In genomic region chr16:64638804-64639203, GRCh38 we compare ENCODE assay signal across 17 cellular contexts.
DNase-seq lines count a peak whose midpoint lies in the region; ATAC-seq and TF ChIP-seq lines count a peak whose summit lies in the region.
"Had no signal": no experiment of that assay in that cellular context is flagged by ENCODE, and none has a peak within 500 bp of the region (broad histone marks: within the 10 kb centered on the region; RNA-seq: fewer than 3 reads in every experiment).

No MANE protein-coding gene starts in this region.

- no peaks in the 10 kb centered on the region for H3K36me3 Mint-ChIP-seq in glutamatergic neuron (ENCODE audit: unreplicated experiment)
- H3K36me3 Mint-ChIP-seq: CD8-positive, alpha-beta T cell; IgD-negative memory B cell had no signal

- no peaks in the 10 kb centered on the region for H3K36me3 ChIP-seq in upper lobe of right lung
- H3K36me3 ChIP-seq: BLaER1 treated with 17β-estradiol and CSF1 and Interleukin-3, amounts not matched to agents 10 nM and 100 nM had no signal

- H3K4me3 ChIP-seq in upper lobe of right lung = no peak overlapping the region
- H3K4me3 ChIP-seq: BLaER1 treated with 17β-estradiol and CSF1 and Interleukin-3, amounts not matched to agents 10 nM and 100 nM had no signal

- H3K27me3 ChIP-seq in upper lobe of right lung = no peaks in the 10 kb centered on the region
- H3K27me3 ChIP-seq: BLaER1 treated with 17β-estradiol and CSF1 and Interleukin-3, amounts not matched to agents 10 nM and 100 nM had no signal

- no peaks in the 10 kb centered on the region for H3K4me1 ChIP-seq in upper lobe of right lung
- H3K4me1 ChIP-seq: BLaER1 treated with 17β-estradiol and CSF1 and Interleukin-3, amounts not matched to agents 10 nM and 100 nM had no signal

- DNase-seq in NCI-H1694 (lab: John Stamatoyannopoulos, UW) (peak; percentile 69), NCI-H446 treated with DMSO at 0.1 percent for 48 hours (lab: John Stamatoyannopoulos, UW) (peak; percentile 59), glutamatergic neuron (no peak), upper lobe of right lung (no peak), NCI-H1092 (lab: John Stamatoyannopoulos, UW) (no peak)
- DNase-seq: CD8-positive, alpha-beta T cell; COR-L47; DMS153; DMS79 treated with DMSO at 0.1 percent for 48 hours; GF-D8; H9 had no signal

- H3K4me1 Mint-ChIP-seq in glutamatergic neuron (ENCODE audit: low read depth, unreplicated experiment) = peaks cover 26% of the 10 kb centered on the region
- H3K4me1 Mint-ChIP-seq: B cell, IgD-negative memory B cell had no signal

- TF ChIP-seq CTCF in glutamatergic neuron (IDR thresholded peaks at IDR 0.05; ENCODE audit: partially characterized antibody, unreplicated experiment) (no peak), upper lobe of right lung (IDR thresholded peaks at IDR 0.05) (no peak)

- intact Hi-C loops in upper lobe of right lung (cut with DNase I) = no loop called here

- no peak for ATAC-seq in HG02885 (IDR thresholded peaks at IDR 0.05; ENCODE audit: poor library complexity, unreplicated experiment)
- ATAC-seq in GM19397 (IDR thresholded peaks at IDR 0.05; ENCODE audit: unreplicated experiment) = no peak
- no peak for ATAC-seq in upper lobe of right lung
- ATAC-seq: CD8-positive, alpha-beta T cell; HepG2 had no signal

- peaks cover 4% of the 10 kb centered on the region for H3K9me3 Mint-ChIP-seq in glutamatergic neuron (ENCODE audit: unreplicated experiment)
- H3K9me3 Mint-ChIP-seq: H9 had no signal

- peaks cover 2% of the 10 kb centered on the region for H3K27me3 Mint-ChIP-seq in glutamatergic neuron (ENCODE audit: unreplicated experiment)
- H3K27me3 Mint-ChIP-seq: B cell, IgD-negative memory B cell had no signal

- peak overlapping the region; percentile 87 for H3K27ac Mint-ChIP-seq in glutamatergic neuron (ENCODE audit: unreplicated experiment)
- H3K27ac Mint-ChIP-seq: B cell; CD8-positive, alpha-beta T cell; H9; IgD-negative memory B cell had no signal

- H3K9me3 ChIP-seq in upper lobe of right lung = no peaks in the 10 kb centered on the region
- H3K9me3 ChIP-seq: BLaER1 treated with 17β-estradiol and CSF1 and Interleukin-3, amounts not matched to agents 10 nM and 100 nM had no signal

- H3K4me3 Mint-ChIP-seq in glutamatergic neuron (ENCODE audit: unreplicated experiment) = no peak overlapping the region
- H3K4me3 Mint-ChIP-seq: B cell; CD8-positive, alpha-beta T cell; H9; IgD-negative memory B cell had no signal

- no peak overlapping the region for H3K27ac ChIP-seq in upper lobe of right lung
- H3K27ac ChIP-seq: BLaER1 treated with 17β-estradiol and CSF1 and Interleukin-3, amounts not matched to agents 10 nM and 100 nM had no signal

Comparison
In these comparisons a context has a peak if more than half of its experiments do, and no peak if none do; other contexts are left out.
1. DNase-seq: peak in NCI-H1694 (single experiment) and NCI-H446 treated with DMSO at 0.1 percent for 48 hours (single experiment); none in glutamatergic neuron (single experiment), upper lobe of right lung (single experiment) and NCI-H1092 (single experiment).